Comparison of ENCODE assay signal across 11 cellular contexts in genomic region chr15:98753726-98754125, GRCh38.
DNase-seq lines count a peak whose midpoint lies in the region; ATAC-seq, FAIRE-seq and TF ChIP-seq lines count a peak whose summit lies in the region.
"Had no signal": no experiment of that assay in that cellular context is flagged by ENCODE, and none has a peak within 500 bp of the region (broad histone marks: within the 10 kb centered on the region; RNA-seq: fewer than 3 reads in every experiment).

No MANE protein-coding gene starts in this region.

- H3K9me3 ChIP-seq in Panc1 (ENCODE audit: control insufficient read depth, insufficient read depth, low read depth, low read length) (no peaks in the 10 kb centered on the region), endothelial cell of umbilical vein (replicated peaks; ENCODE audit: control insufficient read depth, insufficient read depth, low read length) (no peaks in the 10 kb centered on the region), mucosa of descending colon (no peaks in the 10 kb centered on the region)

- POLR2A ChIA-PET in Panc1 (lab: Charles Lee): interaction anchor here (0.6 kb wide), 1 partner anchor 137 kb away, joined by 4 read pairs; no protein-coding TSS in a partner anchor
- POLR2A ChIA-PET in endothelial cell of umbilical vein (lab: Charles Lee): no interaction called here
- POLR2A ChIA-PET in GM10248 (lab: Yijun Ruan, JAX): no interaction called here

- intact Hi-C loops in Panc1 (cut with micrococcal nuclease; ENCODE audit: unreplicated experiment): no loop called here
- intact Hi-C loops in endothelial cell of umbilical vein (cut with micrococcal nuclease): no loop called here
- intact Hi-C loops in mucosa of descending colon (cut with DNase I, micrococcal nuclease): no loop called here

- no peaks in the 10 kb centered on the region for H3K27me3 ChIP-seq in Panc1 (ENCODE audit: control insufficient read depth, insufficient read depth, low read length)
- no peaks in the 10 kb centered on the region for H3K27me3 ChIP-seq in endothelial cell of umbilical vein (ENCODE audit: control insufficient read depth in 2 of 2, insufficient read depth in 2 of 2, low read length in 2 of 2)

- FAIRE-seq in endothelial cell of umbilical vein (lab: Jason Lieb, UNC): no peak

- no peaks in the 10 kb centered on the region for H3K36me3 Mint-ChIP-seq in nephron progenitor cell (ENCODE audit: low read depth)
- H3K36me3 Mint-ChIP-seq: activated naive CD8-positive, alpha-beta T cell treated with anti-CD3 and anti-CD28 coated beads, Interleukin-2, amount 10 ng/mL, durations not matched to agents 7 days and 5 days; natural killer cell had no signal

- dilution Hi-C loops in endothelial cell of umbilical vein (cut with MboI; ENCODE audit: extremely low pct_ligation_motif_present, low sequenced_read_pairs): no loop called here

- CTCF ChIA-PET in Panc1 (lab: Charles Lee) (interaction anchor here (0.6 to 1.6 kb wide), 3 partner anchors 19 to 46 kb away, joined by 3 to 4 read pairs (median 3); no protein-coding TSS in a partner anchor), endothelial cell of umbilical vein (lab: Charles Lee) (interaction anchor here (0.9 to 2.1 kb wide), 16 partner anchors 8 to 323 kb away, joined by 3 to 13 read pairs (median 4); no protein-coding TSS in a partner anchor), GM10248 (lab: Yijun Ruan, JAX) (interaction anchor here (0.8 to 1.7 kb wide), 6 partner anchors 8 to 94 kb away, joined by 3 to 7 read pairs (median 3); no protein-coding TSS in a partner anchor)

- TF ChIP-seq POLR2A in endothelial cell of umbilical vein (IDR thresholded peaks at IDR 0.05; ENCODE audit: low read depth, low read length): no peak

- ATAC-seq in Panc1 (peak; percentile 70), mucosa of descending colon (no peak)
- ATAC-seq: natural killer cell had no signal

- H3K4me3 Mint-ChIP-seq in nephron progenitor cell: no peak overlapping the region
- H3K4me3 Mint-ChIP-seq: activated CD4-positive, alpha-beta memory T cell treated with anti-CD3 and anti-CD28 coated beads, Interleukin-2, amount 10 ng/mL, durations not matched to agents 7 days and 5 days; activated naive CD8-positive, alpha-beta T cell treated with anti-CD3 and anti-CD28 coated beads, Interleukin-2, amount 10 ng/mL, durations not matched to agents 7 days and 5 days; natural killer cell had no signal

- H3K4me1 Mint-ChIP-seq in nephron progenitor cell: peaks cover 34% of the 10 kb centered on the region
- H3K4me1 Mint-ChIP-seq: activated CD4-positive, alpha-beta memory T cell treated with anti-CD3 and anti-CD28 coated beads, Interleukin-2, amount 10 ng/mL, durations not matched to agents 7 days and 5 days had no signal

- peaks cover 16% of the 10 kb centered on the region for H3K79me2 ChIP-seq in endothelial cell of umbilical vein (ENCODE audit: control insufficient read depth, insufficient read depth, low read length)

- H3K9me1 ChIP-seq in endothelial cell of umbilical vein (replicated peaks; ENCODE audit: control insufficient read depth, extremely low read depth, insufficient read depth, low read length): no peaks in the 10 kb centered on the region

- no peak overlapping the region for H2AFZ ChIP-seq in endothelial cell of umbilical vein (ENCODE audit: low read depth, low read length)

- H3K27ac Mint-ChIP-seq in nephron progenitor cell: peak overlapping the region; percentile 53
- H3K27ac Mint-ChIP-seq: activated CD4-positive, alpha-beta memory T cell treated with anti-CD3 and anti-CD28 coated beads, Interleukin-2, amount 10 ng/mL, durations not matched to agents 7 days and 5 days; activated naive CD8-positive, alpha-beta T cell treated with anti-CD3 and anti-CD28 coated beads, Interleukin-2, amount 10 ng/mL, durations not matched to agents 7 days and 5 days; natural killer cell had no signal

- DNase-seq in A172 (ENCODE audit: low spot score): peak; percentile 22
- no peak for DNase-seq in Panc1 (ENCODE audit: low read depth, low spot score)
- DNase-seq in endothelial cell of umbilical vein (ENCODE audit: low read depth, low spot score): no peak
- DNase-seq in nephron progenitor cell: no peak
- no peak for DNase-seq in NOMO-1 treated with dmso at 0.1 percent for 144 hours (lab: John Stamatoyannopoulos, UW; ENCODE audit: unreplicated experiment)
- no peak for DNase-seq in GM13976 (ENCODE audit: low spot score)
- DNase-seq in GM10248 (ENCODE audit: extremely low spot score): no peak
- no peak for DNase-seq in mucosa of descending colon
- DNase-seq: activated CD4-positive, alpha-beta memory T cell treated with anti-CD3 and anti-CD28 coated beads, Interleukin-2, amount 10 ng/mL, durations not matched to agents 7 days and 5 days; activated naive CD8-positive, alpha-beta T cell treated with anti-CD3 and anti-CD28 coated beads, Interleukin-2, amount 10 ng/mL, durations not matched to agents 7 days and 5 days; natural killer cell had no signal

- in situ Hi-C loops in Panc1 (cut with HindIII; ENCODE audit: low pct_unique_long_range_greater_than_20kb, low sequenced_read_pairs): no loop called here
- in situ Hi-C loops in GM13976 (cut with MboI; ENCODE audit: low sequenced_read_pairs, unreplicated experiment): no loop called here

- no peaks in the 10 kb centered on the region for H3K27me3 Mint-ChIP-seq in nephron progenitor cell (ENCODE audit: low read depth, poor library complexity)
- H3K27me3 Mint-ChIP-seq: activated CD4-positive, alpha-beta memory T cell treated with anti-CD3 and anti-CD28 coated beads, Interleukin-2, amount 10 ng/mL, durations not matched to agents 7 days and 5 days; activated naive CD8-positive, alpha-beta T cell treated with anti-CD3 and anti-CD28 coated beads, Interleukin-2, amount 10 ng/mL, durations not matched to agents 7 days and 5 days had no signal

- no peaks in the 10 kb centered on the region for H3K9me3 Mint-ChIP-seq in nephron progenitor cell
- H3K9me3 Mint-ChIP-seq: activated CD4-positive, alpha-beta memory T cell treated with anti-CD3 and anti-CD28 coated beads, Interleukin-2, amount 10 ng/mL, durations not matched to agents 7 days and 5 days; activated naive CD8-positive, alpha-beta T cell treated with anti-CD3 and anti-CD28 coated beads, Interleukin-2, amount 10 ng/mL, durations not matched to agents 7 days and 5 days; natural killer cell had no signal

- H3K27ac ChIP-seq in Panc1 (ENCODE audit: low read length): peak overlapping the region; percentile 96
- H3K27ac ChIP-seq in endothelial cell of umbilical vein (ENCODE audit: insufficient read depth, low read depth, low read length): peak overlapping the region; percentile 30

- peaks cover 4% of the 10 kb centered on the region for H4K20me1 ChIP-seq in endothelial cell of umbilical vein (replicated peaks; ENCODE audit: control insufficient read depth, extremely low read depth, insufficient read depth, low read length)

- peaks cover 31% of the 10 kb centered on the region for H3K4me1 ChIP-seq in Panc1 (ENCODE audit: control insufficient read depth, insufficient read depth, low read length)
- peaks cover 12% of the 10 kb centered on the region for H3K4me1 ChIP-seq in endothelial cell of umbilical vein (ENCODE audit: control insufficient read depth, extremely low read depth, insufficient read depth, low read length)
- H3K4me1 ChIP-seq in mucosa of descending colon (ENCODE audit: low read depth): no peaks in the 10 kb centered on the region

- TF ChIP-seq CTCF in Panc1 (IDR thresholded peaks at IDR 0.05) (no peak), endothelial cell of umbilical vein (IDR thresholded peaks at IDR 0.05; ENCODE audit: extremely low read depth in 1 of 2, insufficient read depth in 1 of 2, low read depth in 1 of 2, low read length in 2 of 2) (no peak), nephron progenitor cell (IDR thresholded peaks at IDR 0.05) (no peak), GM13976 (IDR thresholded peaks at IDR 0.05; ENCODE audit: borderline replicate concordance, control extremely low read depth, extremely low read depth, insufficient read depth, missing control alignments) (no peak), GM10248 (IDR thresholded peaks at IDR 0.05; ENCODE audit: control extremely low read depth, extremely low read depth, low read depth, missing control alignments) (no peak), mucosa of descending colon (IDR thresholded peaks at IDR 0.05) (no peak)

- BruUV-seq in Panc1 (replicated peaks; lab: Mats Ljungman, UMichigan) (no TSS peak), endothelial cell of umbilical vein (replicated peaks; lab: Mats Ljungman, UMichigan) (no TSS peak)

- H3K36me3 ChIP-seq in Panc1 (ENCODE audit: control insufficient read depth, insufficient read depth, low read length) (no peaks in the 10 kb centered on the region), endothelial cell of umbilical vein (ENCODE audit: control insufficient read depth in 2 of 2, extremely low read depth in 1 of 2, insufficient read depth in 2 of 2, low read length in 2 of 2) (no peaks in the 10 kb centered on the region), mucosa of descending colon (ENCODE audit: low read depth) (no peaks in the 10 kb centered on the region)

- peak overlapping the region; percentile 49 to 70 for H3K4me3 ChIP-seq in Panc1 (ENCODE audit: low read depth in 2 of 2, low read length in 2 of 2)
- peak overlapping the region; percentile 25 to 60 (median 34) for H3K4me3 ChIP-seq in endothelial cell of umbilical vein (replicated peaks in 1 of 3; ENCODE audit: insufficient read depth in 1 of 3, low read depth in 1 of 3, low read length in 3 of 3)
- no peak overlapping the region for H3K4me3 ChIP-seq in mucosa of descending colon

- peak overlapping the region; percentile 54 for H3K9ac ChIP-seq in endothelial cell of umbilical vein (replicated peaks; ENCODE audit: extremely low read depth, insufficient read depth, low read length)

- H3K4me2 ChIP-seq in endothelial cell of umbilical vein (ENCODE audit: insufficient read depth, low read length): peak overlapping the region; percentile 86

TF ChIP-seq in endothelial cell of umbilical vein, 7 proteins besides CTCF, POLR2A, EP300 and RAD21:
- TF ChIP-seq JUN (IDR thresholded peaks at IDR 0.05; ENCODE audit: borderline replicate concordance, insufficient read depth, insufficient read length, low read depth) (no peak), POLR2AphosphoS5 (IDR thresholded peaks at IDR 0.05; ENCODE audit: insufficient read depth, low read depth, low read length) (no peak), FOS (IDR thresholded peaks at IDR 0.05; ENCODE audit: borderline replicate concordance, insufficient read depth, low read length) (no peak), EZH2 (IDR thresholded peaks at IDR 0.05; ENCODE audit: borderline replicate concordance, low read depth, low read length, severe bottlenecking) (no peak), MAX (IDR thresholded peaks at IDR 0.05; ENCODE audit: insufficient read depth, insufficient read length) (no peak), MYC (IDR thresholded peaks at IDR 0.05; ENCODE audit: low read depth, low read length) (no peak), GATA2 (IDR thresholded peaks at IDR 0.05; ENCODE audit: insufficient read depth, insufficient read length, low read depth, low read length) (no peak)
TF ChIP-seq in endothelial cell of umbilical vein: peak in this region for 0.
